ENCODE assay signal across 21 cellular contexts in the genomic region with DNA sequence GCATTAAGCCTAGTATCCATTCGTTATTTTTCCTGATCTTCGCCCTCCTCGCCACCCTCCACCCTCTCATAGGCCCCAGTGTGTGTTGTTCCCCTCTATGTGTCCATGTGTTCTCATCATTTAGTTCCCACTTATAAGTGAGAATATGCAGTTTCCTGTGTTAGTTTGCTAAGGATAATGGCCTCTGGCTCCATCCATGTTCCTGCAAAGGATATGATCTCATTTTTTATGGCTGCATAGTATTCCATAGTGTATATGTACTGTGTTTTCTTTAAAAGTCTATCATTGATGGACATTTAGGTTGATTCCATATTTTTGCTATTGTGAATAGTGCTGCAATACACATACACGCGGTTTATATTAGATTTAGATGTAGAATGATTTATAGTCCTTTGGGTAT. TPM values are rescaled to one million over a fixed set of nuclear protein-coding genes. Genes with fewer than 3 reads are reported as not detected.
"Had no signal": no experiment of that assay in that cellular context is flagged by ENCODE, and none has a peak within 500 bp of the region (broad histone marks: within the 10 kb centered on the region; RNA-seq: fewer than 3 reads in every experiment).

No MANE protein-coding gene starts in this region.

RNA-seq across cellular contexts. Expression of a gene that starts 6.1 kb away (rescaled TPM):
- total RNA-seq: activated naive CD4-positive, alpha-beta T cell treated with anti-CD3 and anti-CD28 coated beads for 36 hours; activated naive CD4-positive, alpha-beta T cell treated with anti-CD3 and anti-CD28 coated beads, Interleukin-2, amount 50 U/mL, for 72 hours; activated naive CD8-positive, alpha-beta T cell treated with anti-CD3 and anti-CD28 coated beads for 36 hours; activated naive CD8-positive, alpha-beta T cell treated with anti-CD3 and anti-CD28 coated beads, Interleukin-2, amount 10 ng/mL, durations not matched to agents 7 days and 5 days; activated T-cell treated with anti-CD3 and anti-CD28 coated beads, Interleukin-2, amount 50 U/mL, for 4 hours; activated T-cell treated with anti-CD3 and anti-CD28 coated beads, Interleukin-2, amount 50 U/mL, for 72 hours; activated T-helper 1 cell treated with anti-CD3 and anti-CD28 coated beads, Interleukin-12 subunit alpha, Interleukin-12 subunit beta, Interleukin-2, Interleukin-4 antibody, amounts not matched to agents 30 ng/mL and 10 ng/mL and 1 ng/mL, durations not matched to agents 14 hours and 24 hours and 36 hours; activated T-helper 17 cell treated with anti-CD3 and anti-CD28 coated beads, Interleukin-2, amount 50 U/mL, for 72 hours; activated T-helper 2 cell treated with anti-CD3 and anti-CD28 coated beads, Interferon-gamma antibody, Interleukin-2, Interleukin-4, amounts not matched to agents 10 μg/mL and 5 μg/mL and 100 μg/mL, durations not matched to agents 14 hours and 24 hours and 36 hours; adrenal gland; aorta; astrocyte; body of pancreas; breast epithelium; bronchial epithelial cell; cardiac septum; cerebellum; chondrocyte had no signal
- polyA plus RNA-seq: adrenal gland, cardiac muscle cell had no signal

RNA-seq across cellular contexts. Expression of a gene that starts 14.9 kb away (rescaled TPM):
- total RNA-seq: activated naive CD4-positive, alpha-beta T cell treated with anti-CD3 and anti-CD28 coated beads for 36 hours; activated naive CD4-positive, alpha-beta T cell treated with anti-CD3 and anti-CD28 coated beads, Interleukin-2, amount 50 U/mL, for 72 hours; activated naive CD8-positive, alpha-beta T cell treated with anti-CD3 and anti-CD28 coated beads for 36 hours; activated naive CD8-positive, alpha-beta T cell treated with anti-CD3 and anti-CD28 coated beads, Interleukin-2, amount 10 ng/mL, durations not matched to agents 7 days and 5 days; activated T-cell treated with anti-CD3 and anti-CD28 coated beads, Interleukin-2, amount 50 U/mL, for 4 hours; activated T-cell treated with anti-CD3 and anti-CD28 coated beads, Interleukin-2, amount 50 U/mL, for 72 hours; activated T-helper 1 cell treated with anti-CD3 and anti-CD28 coated beads, Interleukin-12 subunit alpha, Interleukin-12 subunit beta, Interleukin-2, Interleukin-4 antibody, amounts not matched to agents 30 ng/mL and 10 ng/mL and 1 ng/mL, durations not matched to agents 14 hours and 24 hours and 36 hours; activated T-helper 17 cell treated with anti-CD3 and anti-CD28 coated beads, Interleukin-2, amount 50 U/mL, for 72 hours; aorta; ascending aorta; cardiac muscle cell; cardiac septum; cerebellum; chondrocyte had no signal
- polyA plus RNA-seq: adrenal gland, aorta, cardiac muscle cell had no signal

RNA-seq across cellular contexts. Expression of a gene that starts 27.2 kb away (rescaled TPM):
- total RNA-seq: activated naive CD4-positive, alpha-beta T cell treated with anti-CD3 and anti-CD28 coated beads for 36 hours; activated naive CD4-positive, alpha-beta T cell treated with anti-CD3 and anti-CD28 coated beads, Interleukin-2, amount 50 U/mL, for 72 hours; activated naive CD8-positive, alpha-beta T cell treated with anti-CD3 and anti-CD28 coated beads for 36 hours; activated naive CD8-positive, alpha-beta T cell treated with anti-CD3 and anti-CD28 coated beads, Interleukin-2, amount 10 ng/mL, durations not matched to agents 7 days and 5 days; activated T-cell treated with anti-CD3 and anti-CD28 coated beads, Interleukin-2, amount 50 U/mL, for 4 hours; activated T-cell treated with anti-CD3 and anti-CD28 coated beads, Interleukin-2, amount 50 U/mL, for 72 hours; activated T-helper 1 cell treated with anti-CD3 and anti-CD28 coated beads, Interleukin-12 subunit alpha, Interleukin-12 subunit beta, Interleukin-2, Interleukin-4 antibody, amounts not matched to agents 30 ng/mL and 10 ng/mL and 1 ng/mL, durations not matched to agents 14 hours and 24 hours and 36 hours; activated T-helper 17 cell treated with anti-CD3 and anti-CD28 coated beads, Interleukin-2, amount 50 U/mL, for 72 hours; activated T-helper 2 cell treated with anti-CD3 and anti-CD28 coated beads, Interferon-gamma antibody, Interleukin-2, Interleukin-4, amounts not matched to agents 10 μg/mL and 5 μg/mL and 100 μg/mL, durations not matched to agents 14 hours and 24 hours and 36 hours; adrenal gland; aorta; ascending aorta; astrocyte; body of pancreas; breast epithelium; bronchial epithelial cell; cardiac muscle cell; cardiac septum; cerebellum; chondrocyte had no signal
- polyA plus RNA-seq: adipose tissue, adrenal gland, aorta, cardiac muscle cell had no signal
